ENCODE assay signal across 19 cellular contexts in genomic region chr4:20044502-20044911, GRCh38.
DNase-seq lines count a peak whose midpoint lies in the region; ATAC-seq and TF ChIP-seq lines count a peak whose summit lies in the region.
"Had no signal": no experiment of that assay in that cellular context is flagged by ENCODE, and none has a peak within 500 bp of the region (broad histone marks: within the 10 kb centered on the region; RNA-seq: fewer than 3 reads in every experiment).

No MANE protein-coding gene starts in this region.

- WGBS in esophagus squamous epithelium, 2 donors: 15 to 22% methylated on average over 2 of the region's 2 CpGs

- TF ChIP-seq CTCF in omental fat pad (IDR thresholded peaks at IDR 0.05) (no peak), esophagus squamous epithelium (IDR thresholded peaks at IDR 0.05) (no peak)

- no peak overlapping the region for H3K4me3 ChIP-seq in esophagus squamous epithelium
- H3K4me3 ChIP-seq: HAP-1, suprapubic skin had no signal

- intact Hi-C loops in esophagus squamous epithelium (cut with DNase I) (no loop called here), head of caudate nucleus (cut with DNase I) (no loop called here)

- no peaks in the 10 kb centered on the region for H3K9me3 ChIP-seq in esophagus squamous epithelium
- H3K9me3 ChIP-seq: BE2C, HAP-1, suprapubic skin had no signal

- ATAC-seq in omental fat pad (ENCODE audit: low FRiP score): peak; percentile 55
- ATAC-seq: activated naive CD4-positive, alpha-beta T cell treated with anti-CD3 and anti-CD28 coated beads, Interleukin-2, amount 50 U/mL, for 72 hours; foreskin keratinocyte; Panc1; T-cell had no signal

- H3K4me1 ChIP-seq in esophagus squamous epithelium: peaks cover 0 to 9% (median 0%) of the 10 kb centered on the region in 3 donors
- H3K4me1 ChIP-seq: BE2C, HAP-1 had no signal

- no peaks in the 10 kb centered on the region for H3K27me3 ChIP-seq in esophagus squamous epithelium
- H3K27me3 ChIP-seq: BE2C, foreskin keratinocyte, suprapubic skin had no signal

- peak; percentile 78 for DNase-seq in EH (ENCODE audit: low read depth)
- peak; percentile 71 for DNase-seq in RPMI7951 (ENCODE audit: low read depth)
- DNase-seq in epidermal melanocyte (ENCODE audit: insufficient read length, low spot score): peak; percentile 44
- DNase-seq in omental fat pad (ENCODE audit: low spot score): no peak
- no peak for DNase-seq in SKM-1 treated with dmso at 0.1 percent for 144 hours (lab: John Stamatoyannopoulos, UW; ENCODE audit: unreplicated experiment)
- DNase-seq in pons (ENCODE audit: low spot score): no peak
- no peak for DNase-seq in esophagus squamous epithelium (lab: John Stamatoyannopoulos, UW)
- no peak for DNase-seq in head of caudate nucleus
- DNase-seq: BE2C, KG1, NCI-H1417, NCI-H2171, NCI-H774, T-cell had no signal

- no peaks in the 10 kb centered on the region for H3K36me3 ChIP-seq in esophagus squamous epithelium
- H3K36me3 ChIP-seq: BE2C, HAP-1, suprapubic skin had no signal

- H3K27ac ChIP-seq in esophagus squamous epithelium: no peak overlapping the region
- H3K27ac ChIP-seq: foreskin keratinocyte, suprapubic skin had no signal

- no peak for TF ChIP-seq POLR2A in esophagus squamous epithelium (IDR thresholded peaks at IDR 0.05)

Comparison
In these comparisons a context has a peak if more than half of its experiments do, and no peak if none do; other contexts are left out.
1. DNase-seq: peak in EH (single experiment), RPMI7951 (single experiment) and epidermal melanocyte (single experiment); none in omental fat pad (single experiment), SKM-1 treated with dmso at 0.1 percent for 144 hours (single experiment), pons (single experiment), esophagus squamous epithelium (single experiment) and head of caudate nucleus (0 of 42).